Comparison of ENCODE assay signal across 1 cellular context in genomic region chr3:4963669-4964589, GRCh38.
TF ChIP-seq lines count a peak whose summit lies in the region.

No MANE protein-coding gene starts in this region.

TF ChIP-seq in K562, 482 proteins besides CTCF, POLR2A, EP300 and RAD21 (continued from another document and continues in another):
- TF ChIP-seq ZNF518B (CRISPR knock-in tag; IDR thresholded peaks at IDR 0.05) = no peak
- no peak for TF ChIP-seq ZNF76 (CRISPR knock-in tag; IDR thresholded peaks at IDR 0.05; ENCODE audit: borderline replicate concordance)
- TF ChIP-seq CBX2 (IDR thresholded peaks at IDR 0.05; ENCODE audit: insufficient read depth, low read length, poor library complexity, severe bottlenecking) = no peak
- no peak for TF ChIP-seq SUPT5H (IDR thresholded peaks at IDR 0.05)
- no peak for TF ChIP-seq TRIM25 (IDR thresholded peaks at IDR 0.05; ENCODE audit: borderline replicate concordance)
- no peak for TF ChIP-seq FOXA1 (IDR thresholded peaks at IDR 0.05; ENCODE audit: borderline replicate concordance)
- no peak; the same call in 1 of the 2 replicates for TF ChIP-seq POLR2H (tag; IDR thresholded peaks at IDR 0.05; ENCODE audit: low read depth)
- TF ChIP-seq NFE2L1 (tag; IDR thresholded peaks at IDR 0.05; ENCODE audit: borderline replicate concordance, low read depth) = no peak
- TF ChIP-seq ZNF589 (CRISPR knock-in tag; IDR thresholded peaks at IDR 0.05; ENCODE audit: low read depth) = no peak
- peak; percentile 83 for TF ChIP-seq FOSL1 (tag; conservative IDR thresholded peaks at IDR 0.05)
- TF ChIP-seq ZNF639 (CRISPR knock-in tag; conservative IDR thresholded peaks at IDR 0.05 in 1 of 2, IDR thresholded peaks at IDR 0.05 in 1 of 2) = peak in 1 of 2 experiments; percentile 28; a peak in 1 of 4 replicates
- TF ChIP-seq GMEB1 (CRISPR knock-in tag; IDR thresholded peaks at IDR 0.05) = no peak
- TF ChIP-seq ZNF407 (IDR thresholded peaks at IDR 0.05; ENCODE audit: low read depth) = no peak
- peak; percentile 86 for TF ChIP-seq CHAMP1 (IDR thresholded peaks at IDR 0.05)
- TF ChIP-seq ATF3 (IDR thresholded peaks at IDR 0.05) = peak; percentile 80
- TF ChIP-seq ATF3 (CRISPR knock-in tag; conservative IDR thresholded peaks at IDR 0.05) = no peak
- TF ChIP-seq E2F8 (IDR thresholded peaks at IDR 0.05; ENCODE audit: low read depth, partially characterized antibody) = no peak
- peak; percentile 65 for TF ChIP-seq BACH1 (tag; IDR thresholded peaks at IDR 0.05)
- no peak for TF ChIP-seq POLR3A (IDR thresholded peaks at IDR 0.05; ENCODE audit: borderline replicate concordance, extremely low read depth, insufficient read depth, insufficient read length)
- TF ChIP-seq PPARD (CRISPR knock-in tag; IDR thresholded peaks at IDR 0.05) = no peak
- TF ChIP-seq ZNF584 (CRISPR knock-in tag; IDR thresholded peaks at IDR 0.05; ENCODE audit: low read depth) = no peak
- no peak for TF ChIP-seq SIN3A (IDR thresholded peaks at IDR 0.05; ENCODE audit: borderline replicate concordance in 2 of 2, control insufficient read depth in 1 of 2, low read depth in 2 of 2, low read length in 2 of 2)
- no peak for TF ChIP-seq CREBBP (IDR thresholded peaks at IDR 0.05; ENCODE audit: low read depth, low read length)
- TF ChIP-seq MNT (conservative IDR thresholded peaks at IDR 0.05) = peak in 1 of 2 experiments; percentile 16; a peak in 2 of 4 replicates
- peak; percentile 34 to 65; a peak in 3 of 4 replicates for TF ChIP-seq TRIM24 (IDR thresholded peaks at IDR 0.05)
- TF ChIP-seq CTBP1 (IDR thresholded peaks at IDR 0.05; ENCODE audit: borderline replicate concordance) = peak; percentile 38; the same call in 1 of the 2 replicates
- TF ChIP-seq ZNF316 (IDR thresholded peaks at IDR 0.05) = peak; percentile 93
